In genomic region chr5:90571147-90571773, GRCh38 we compare ENCODE assay signal across 21 cellular contexts. TPM values are rescaled to one million over a fixed set of nuclear protein-coding genes. Genes with fewer than 3 reads are reported as not detected.
DNase-seq lines count a peak whose midpoint lies in the region; ATAC-seq and TF ChIP-seq lines count a peak whose summit lies in the region.
"Had no signal": no experiment of that assay in that cellular context is flagged by ENCODE, and none has a peak within 500 bp of the region (broad histone marks: within the 10 kb centered on the region; RNA-seq: fewer than 3 reads in every experiment).

No MANE protein-coding gene starts in this region.

- no peak overlapping the region for H3T11ph ChIP-seq in H9 (ENCODE audit: low read length)

- no peak overlapping the region for H2BK120ac ChIP-seq in H9 (ENCODE audit: low read depth, low read length, poor library complexity, severe bottlenecking)

- no peak overlapping the region for H2BK5ac ChIP-seq in H9 (ENCODE audit: insufficient read length, low read length)

- no peak overlapping the region for H3K4me3 ChIP-seq in SK-N-SH (ENCODE audit: low read depth in 2 of 2, low read length in 1 of 2)
- H3K4me3 ChIP-seq: HAP-1, PC-9, SJSA1 had no signal

- H3K4me2 ChIP-seq in SK-N-SH, result no peak overlapping the region
- no peak overlapping the region for H3K4me2 ChIP-seq in H9 (ENCODE audit: insufficient read depth, insufficient read length, low read length)
- H3K4me2 ChIP-seq: PC-9 had no signal

- no peak overlapping the region for H2BK20ac ChIP-seq in H9 (ENCODE audit: low read depth, low read length, poor library complexity, severe bottlenecking)

- no peaks in the 10 kb centered on the region for H3K27me3 Mint-ChIP-seq in H9 (ENCODE audit: low read depth)
- H3K27me3 Mint-ChIP-seq in WTC11 (ENCODE audit: low read depth), result no peaks in the 10 kb centered on the region
- H3K27me3 Mint-ChIP-seq in activated T-cell treated with anti-CD3 and anti-CD28 coated beads, Interleukin-2, amount 50 U/mL, for 72 hours (ENCODE audit: low read depth), result peaks cover 40% of the 10 kb centered on the region

- no peak overlapping the region for H3K4me3 Mint-ChIP-seq in H9
- H3K4me3 Mint-ChIP-seq in WTC11, result no peak overlapping the region
- no peak overlapping the region for H3K4me3 Mint-ChIP-seq in activated T-cell treated with anti-CD3 and anti-CD28 coated beads, Interleukin-2, amount 50 U/mL, for 72 hours
- H3K4me3 Mint-ChIP-seq: IgD-negative memory B cell had no signal

- H3K9ac ChIP-seq in SK-N-SH, result no peak overlapping the region
- no peak overlapping the region for H3K9ac ChIP-seq in H9 (ENCODE audit: extremely low read depth, insufficient read length, low read length)

- H3K9me3 Mint-ChIP-seq in H9, result peaks cover 46 to 48% of the 10 kb centered on the region in 2 experiments
- peaks cover 34% of the 10 kb centered on the region for H3K9me3 Mint-ChIP-seq in WTC11
- H3K9me3 Mint-ChIP-seq in activated T-cell treated with anti-CD3 and anti-CD28 coated beads, Interleukin-2, amount 50 U/mL, for 72 hours, result peaks cover 0 to 1% of the 10 kb centered on the region in 2 donors

- ATAC-seq in SK-N-SH treated with all-trans-retinoic acid at 6 μM for 48 hours, result no peak
- peak; percentile 40; the same call in 1 of the 2 replicates for ATAC-seq in WTC11
- peak; percentile 53 for ATAC-seq in sciatic nerve
- no peak for ATAC-seq in activated T-cell treated with anti-CD3 and anti-CD28 coated beads, Interleukin-2, amount 50 U/mL, for 72 hours (replicated peaks in 1 of 2)

- H3K4me1 Mint-ChIP-seq in H9 (peaks cover 35 to 49% of the 10 kb centered on the region in 2 experiments), WTC11 (peaks cover 61% of the 10 kb centered on the region)
- H3K4me1 Mint-ChIP-seq in activated T-cell treated with anti-CD3 and anti-CD28 coated beads, Interleukin-2, amount 50 U/mL, for 72 hours (ENCODE audit: low read depth), result no peaks in the 10 kb centered on the region
- H3K4me1 Mint-ChIP-seq: IgD-negative memory B cell had no signal

- H3K79me1 ChIP-seq in H9 (ENCODE audit: insufficient read depth, low read depth, low read length, poor library complexity, severe bottlenecking), result peaks cover 4% of the 10 kb centered on the region

- H3K9me3 ChIP-seq in SK-N-SH, result no peaks in the 10 kb centered on the region
- H3K9me3 ChIP-seq in H9 (ENCODE audit: control insufficient read depth, low read depth, low read length), result no peaks in the 10 kb centered on the region
- H3K9me3 ChIP-seq: HAP-1, SJSA1 had no signal

- no peak overlapping the region for H3K23ac ChIP-seq in H9 (ENCODE audit: insufficient read length, low read depth, low read length)

- no peak overlapping the region for H2AK5ac ChIP-seq in H9 (ENCODE audit: insufficient read length, low read length)

- no peak overlapping the region for H3K56ac ChIP-seq in H9 (ENCODE audit: insufficient read length, low read depth, low read length)

- 50% methylated on average over 1 of the region's 1 CpG for WGBS in SK-N-SH (ENCODE audit: low lambda C conversion rate)
- no CpG with 5 or more reads among the region's 1 CpG for WGBS in H9 (ENCODE audit: extremely low coverage, insufficient read length, low lambda C conversion rate)

- H2BK12ac ChIP-seq in H9 (ENCODE audit: insufficient read length, low read depth, low read length), result no peak overlapping the region

- intact Hi-C loops in sciatic nerve (cut with DNase I), result no loop called here

- no peak overlapping the region for H2BK15ac ChIP-seq in H9 (ENCODE audit: low read depth, low read length)

- no peak for TF ChIP-seq EP300 in SK-N-SH (IDR thresholded peaks at IDR 0.05; ENCODE audit: borderline replicate concordance in 1 of 2, low read depth in 1 of 2, low read length in 1 of 2)

- H3K18ac ChIP-seq in H9 (ENCODE audit: insufficient read length, low read depth, low read length), result no peak overlapping the region

- H3K14ac ChIP-seq in H9 (ENCODE audit: insufficient read depth, low read length), result no peak overlapping the region

- H4K91ac ChIP-seq in H9 (ENCODE audit: insufficient read length, low read depth, low read length), result no peak overlapping the region

- no peak overlapping the region for H3K4ac ChIP-seq in H9 (ENCODE audit: low read depth, low read length)

- peak overlapping the region; percentile 27 to 73 (median 59); a peak in 2 of 7 replicates for H3K27ac Mint-ChIP-seq in H9
- H3K27ac Mint-ChIP-seq in WTC11, result peak overlapping the region; percentile 36
- H3K27ac Mint-ChIP-seq in activated T-cell treated with anti-CD3 and anti-CD28 coated beads, Interleukin-2, amount 50 U/mL, for 72 hours, result no peak overlapping the region
- H3K27ac Mint-ChIP-seq: IgD-negative memory B cell had no signal

- TF ChIP-seq CTCF in SK-N-SH (IDR thresholded peaks at IDR 0.05) (no peak), H9 (conservative IDR thresholded peaks at IDR 0.05) (no peak), WTC11 (IDR thresholded peaks at IDR 0.05) (no peak)

- peaks cover 24 to 54% (median 49%) of the 10 kb centered on the region in 3 experiments for H3K36me3 Mint-ChIP-seq in H9 (ENCODE audit: insufficient read depth in 1 of 3, low read depth in 3 of 3)
- H3K36me3 Mint-ChIP-seq in WTC11, result peaks cover 34% of the 10 kb centered on the region
- peaks cover 0 to 1% of the 10 kb centered on the region in 2 donors for H3K36me3 Mint-ChIP-seq in activated T-cell treated with anti-CD3 and anti-CD28 coated beads, Interleukin-2, amount 50 U/mL, for 72 hours (ENCODE audit: insufficient read depth in 2 of 2)
- H3K36me3 Mint-ChIP-seq: IgD-negative memory B cell had no signal

- H3K27ac ChIP-seq in SK-N-SH (ENCODE audit: low read depth in 2 of 2, low read length in 1 of 2) (no peak overlapping the region; a peak in 1 of 4 replicates), H9 (ENCODE audit: insufficient read length, low read depth, low read length) (no peak overlapping the region)
- H3K27ac ChIP-seq: C4-2B, PC-9, RWPE1, SJSA1 had no signal

- no peaks in the 10 kb centered on the region for H3F3A ChIP-seq in SK-N-SH (replicated peaks; ENCODE audit: insufficient read depth)

- CTCF ChIA-PET in SK-N-SH (lab: Yijun Ruan, JAX), result interaction anchor here (0.9 to 1.7 kb wide), 2 partner anchors 9 to 10 kb away, joined by 3 read pairs; no protein-coding TSS in a partner anchor
- CTCF ChIA-PET in WTC11 (lab: Charles Lee), result no interaction called here

- H4K20me1 ChIP-seq in SK-N-SH (ENCODE audit: insufficient read depth) (no peaks in the 10 kb centered on the region), H9 (ENCODE audit: control insufficient read depth, insufficient read depth, insufficient read length) (no peaks in the 10 kb centered on the region)

- no peak for TF ChIP-seq RAD21 in SK-N-SH (IDR thresholded peaks at IDR 0.05; ENCODE audit: low read length)

- H3K27me3 ChIP-seq in SK-N-SH (ENCODE audit: insufficient read depth), result no peaks in the 10 kb centered on the region
- no peaks in the 10 kb centered on the region for H3K27me3 ChIP-seq in H9 (ENCODE audit: insufficient read depth, low read length)

- H2AFZ ChIP-seq in SK-N-SH (ENCODE audit: low read depth) (no peak overlapping the region), H9 (ENCODE audit: low read length) (no peak overlapping the region)
- H2AFZ ChIP-seq: PC-9 had no signal

- DNase-seq in SK-N-SH, result no peak
- no peak for DNase-seq in H9
- no peak for DNase-seq in WTC11 (ENCODE audit: low spot score)
- no peak for DNase-seq in sciatic nerve (ENCODE audit: low spot score)
- DNase-seq in NCI-H2227 treated with DMSO at 0.1 percent for 48 hours (lab: John Stamatoyannopoulos, UW), result no peak
- DNase-seq in activated T-cell treated with anti-CD3 and anti-CD28 coated beads, Interleukin-2, amount 50 U/mL, for 72 hours, result no peak
- DNase-seq in NCI-H1105 treated with DMSO at 0.1 percent for 48 hours (lab: John Stamatoyannopoulos, UW), result no peak
- DNase-seq: ACHN, DMS153, NCI-H1105, NCI-H1930, NCI-H82, SW 1271, T-helper 2 cell had no signal

- H3K36me3 ChIP-seq in SK-N-SH (replicated peaks in 1 of 2; ENCODE audit: control insufficient read depth in 1 of 2, insufficient read depth in 2 of 2, low read length in 1 of 2), result no peaks in the 10 kb centered on the region
- H3K36me3 ChIP-seq: HAP-1, SJSA1 had no signal

- H4K8ac ChIP-seq in H9 (replicated peaks; ENCODE audit: insufficient read length, low read depth, low read length), result no peak overlapping the region

- no peaks in the 10 kb centered on the region for H3K23me2 ChIP-seq in H9 (ENCODE audit: insufficient read length, low read depth, low read length, poor library complexity, severe bottlenecking)

- POLR2A ChIA-PET in SK-N-SH (lab: Yijun Ruan, JAX), result no interaction called here
- POLR2A ChIA-PET in WTC11 (lab: Charles Lee), result no interaction called here

- H4K5ac ChIP-seq in H9 (ENCODE audit: insufficient read length, low read depth, low read length), result no peak overlapping the region

- no peaks in the 10 kb centered on the region for H3K9me2 ChIP-seq in SK-N-SH

- peaks cover 0 to 2% of the 10 kb centered on the region in 2 experiments; a peak in 2 of 4 replicates for H3K4me1 ChIP-seq in SK-N-SH (ENCODE audit: control insufficient read depth in 1 of 2, insufficient read depth in 2 of 2, low read depth in 1 of 2, low read length in 1 of 2)
- peaks cover 3% of the 10 kb centered on the region; the same call in 1 of the 2 replicates for H3K4me1 ChIP-seq in H9 (ENCODE audit: insufficient read depth, low read length)
- H3K4me1 ChIP-seq: SJSA1 had no signal

- H3K79me2 ChIP-seq in SK-N-SH (ENCODE audit: insufficient read depth) (no peaks in the 10 kb centered on the region), H9 (ENCODE audit: insufficient read depth, low read length) (peaks cover 39% of the 10 kb centered on the region; the same call in 1 of the 2 replicates)

TF ChIP-seq in SK-N-SH treated with all-trans-retinoic acid at 6 μM for 48 hours, 23 proteins besides CTCF, POLR2A, EP300 and RAD21 (continues in another document):
- TF ChIP-seq SNAI2 (CRISPR knock-in tag; IDR thresholded peaks at IDR 0.05), result no peak

RNA-seq across cellular contexts. Expression of gene ADGRV1, which starts 12.7 kb away (rescaled TPM):
- 0.23 and 0.49 TPM in 2 replicates for polyA plus RNA-seq in SK-N-SH (2012; rRNA removed)
- polyA plus RNA-seq in SK-N-SH (2012; cell fraction: cytosol; rRNA removed), result 0.35 and 0.41 TPM in 2 replicates
- 0.35 and 0.38 TPM in 2 replicates for polyA plus RNA-seq in SK-N-SH (2012; cell fraction: nucleus; rRNA removed)
- total RNA-seq in H9 (2021) (55.4 and 64.8 TPM in 2 replicates), WTC11 (2021) (69.5 to 74.5 TPM (median 69.8 TPM) in 3 replicates), sciatic nerve (1.7 TPM)
- under 1 TPM; 0.12 to 0.21 TPM for total RNA-seq in activated T-cell treated with anti-CD3 and anti-CD28 coated beads, Interleukin-2, amount 50 U/mL, for 72 hours
- polyA plus RNA-seq: IgD-negative memory B cell had no signal

RNA-seq across cellular contexts. Expression of gene LYSMD3, which starts 41.9 kb away (rescaled TPM):
- polyA plus RNA-seq in SK-N-SH (2012; rRNA removed), result 5.2 and 6.7 TPM in 2 replicates
- 7.4 and 7.5 TPM in 2 replicates for polyA plus RNA-seq in SK-N-SH (2012; cell fraction: cytosol; rRNA removed)
- 2.4 and 4.0 TPM in 2 replicates for polyA plus RNA-seq in SK-N-SH (2012; cell fraction: nucleus; rRNA removed)
- 14.0 and 16.5 TPM in 2 replicates for total RNA-seq in H9 (2021)
- 13.4 to 15.8 TPM (median 14.8 TPM) in 3 replicates for total RNA-seq in WTC11 (2021)
- total RNA-seq in sciatic nerve, result 23.7 TPM
- 10 to 100 TPM; 16.0 to 17.1 TPM for total RNA-seq in activated T-cell treated with anti-CD3 and anti-CD28 coated beads, Interleukin-2, amount 50 U/mL, for 72 hours

Comparison
In these comparisons a context has a peak if more than half of its experiments do, and no peak if none do; other contexts are left out.
1. ATAC-seq: peak in WTC11 (single experiment) and sciatic nerve (single experiment); none in SK-N-SH treated with all-trans-retinoic acid at 6 μM for 48 hours (single experiment) and activated T-cell treated with anti-CD3 and anti-CD28 coated beads, Interleukin-2, amount 50 U/mL, for 72 hours (0 of 2).
2. RNA of gene ADGRV1, which starts 12.7 kb away (total RNA-seq): 69.5 to 74.5 TPM in WTC11 and 55.4 to 64.8 TPM in H9; 1.7 TPM in sciatic nerve (single experiment) and 0.12 to 0.21 TPM in activated T-cell treated with anti-CD3 and anti-CD28 coated beads, Interleukin-2, amount 50 U/mL, for 72 hours; every median in the first group is over 10 times any median in the second.